Comparison of ENCODE assay signal across 1 cellular context in the genomic region with DNA sequence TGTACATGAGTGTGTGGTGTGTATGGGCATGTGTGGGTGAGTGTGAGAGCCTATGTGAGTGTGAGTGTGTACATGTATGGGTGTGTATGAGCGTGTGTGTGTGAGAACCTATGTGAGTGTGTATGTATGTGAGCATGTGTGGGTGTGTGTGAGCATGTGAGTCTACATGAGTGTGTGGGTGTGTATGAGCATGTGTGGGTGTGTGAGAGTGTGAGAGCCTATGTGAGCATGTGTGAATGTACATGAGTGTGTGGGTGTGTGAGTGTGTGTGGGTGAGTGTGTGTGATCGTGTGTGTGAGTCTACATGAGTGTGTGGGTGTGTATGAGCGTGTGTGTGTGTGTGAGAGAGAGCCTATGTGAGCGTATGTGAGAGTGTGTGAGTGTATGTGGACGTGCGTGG.
TF ChIP-seq lines count a peak whose summit lies in the region.

No MANE protein-coding gene starts in this region.

TF ChIP-seq in H1, 55 proteins besides CTCF, POLR2A, EP300 and RAD21:
- TF ChIP-seq SIX5 (IDR thresholded peaks at IDR 0.05; ENCODE audit: low read depth, low read length) (no peak), TCF12 (IDR thresholded peaks at IDR 0.05; ENCODE audit: low read depth, low read length) (no peak), RNF2 (IDR thresholded peaks at IDR 0.05; ENCODE audit: borderline replicate concordance, low read depth, low read length, missing control alignments, poor library complexity, severe bottlenecking) (no peak), TBP (IDR thresholded peaks at IDR 0.05; ENCODE audit: low read depth, low read length) (no peak), SRF (IDR thresholded peaks at IDR 0.05; ENCODE audit: low read depth, low read length) (no peak), SP4 (IDR thresholded peaks at IDR 0.05; ENCODE audit: low read length) (no peak)
- TF ChIP-seq, protein P1, sequence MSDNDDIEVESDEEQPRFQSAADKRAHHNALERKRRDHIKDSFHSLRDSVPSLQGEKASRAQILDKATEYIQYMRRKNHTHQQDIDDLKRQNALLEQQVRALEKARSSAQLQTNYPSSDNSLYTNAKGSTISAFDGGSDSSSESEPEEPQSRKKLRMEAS (IDR thresholded peaks at IDR 0.05), result no peak
